In genomic region chr11:13881176-13881680, GRCh38 we compare ENCODE assay signal across 18 cellular contexts.
DNase-seq lines count a peak whose midpoint lies in the region; ATAC-seq, FAIRE-seq and TF ChIP-seq lines count a peak whose summit lies in the region.
"Had no signal": no experiment of that assay in that cellular context is flagged by ENCODE, and none has a peak within 500 bp of the region (broad histone marks: within the 10 kb centered on the region; RNA-seq: fewer than 3 reads in every experiment).

No MANE protein-coding gene starts in this region.

- peak overlapping the region; percentile 13 for H3K27ac ChIP-seq in AG04450 (ENCODE audit: low read depth, low read length)
- no peak overlapping the region for H3K27ac ChIP-seq in K562 (ENCODE audit: extremely low read depth, low read depth, low read length)

- TF ChIP-seq RAD21 in Ishikawa (IDR thresholded peaks at IDR 0.05; ENCODE audit: low read depth): no peak
- TF ChIP-seq RAD21 in K562 (CRISPR knock-in tag; conservative IDR thresholded peaks at IDR 0.05 in 1 of 2, IDR thresholded peaks at IDR 0.05 in 1 of 2): no peak

- TF ChIP-seq EP300 in Ishikawa (IDR thresholded peaks at IDR 0.05; ENCODE audit: borderline replicate concordance) (peak; percentile 46; the same call in 1 of the 2 replicates), K562 (IDR thresholded peaks at IDR 0.05; ENCODE audit: low read length) (no peak)

- no peak overlapping the region for H3K27ac Mint-ChIP-seq in osteocyte (ENCODE audit: unreplicated experiment)

- TF ChIP-seq CTCF in AG04450 (IDR thresholded peaks at IDR 0.05; ENCODE audit: low read depth, low read length) (no peak), K562 (IDR thresholded peaks at IDR 0.05 in 2 of 3, conservative IDR thresholded peaks at IDR 0.05 in 1 of 3; ENCODE audit: insufficient read depth in 2 of 3, low read depth in 1 of 3, low read length in 3 of 3) (no peak), GM20000 (IDR thresholded peaks at IDR 0.05; ENCODE audit: extremely low read depth, missing control alignments) (no peak), osteocyte (IDR thresholded peaks at IDR 0.05) (no peak)

- CTCF ChIA-PET in AG04450 (lab: Charles Lee): no interaction called here
- CTCF ChIA-PET in K562 (lab: Yijun Ruan, JAX; ENCODE audit: low intra/inter-chr PET ratio): no interaction called here

- H3K27me3 Mint-ChIP-seq in osteocyte (ENCODE audit: unreplicated experiment): peaks cover 2% of the 10 kb centered on the region

- peak; percentile 29 for ATAC-seq in K562
- ATAC-seq: GM12878, HepG2 had no signal

- H4K20me1 ChIP-seq in K562 (replicated peaks; ENCODE audit: control insufficient read depth, insufficient read depth, low read length): no peaks in the 10 kb centered on the region

- WGBS in K562 (ENCODE audit: insufficient coverage, low coverage, missing lambda C conversion rate): 27% methylated on average over 7 of the region's 7 CpGs

- no peaks in the 10 kb centered on the region for H3K9me3 Mint-ChIP-seq in osteocyte (ENCODE audit: unreplicated experiment)
- H3K9me3 Mint-ChIP-seq: CD8-positive, alpha-beta memory T cell had no signal

- no peaks in the 10 kb centered on the region for H3K9me1 ChIP-seq in K562 (ENCODE audit: control insufficient read depth, insufficient read depth, low read length)

- H3K9me3 ChIP-seq in AG04450 (ENCODE audit: control insufficient read depth, insufficient read depth, low read length) (no peaks in the 10 kb centered on the region), K562 (replicated peaks; ENCODE audit: control insufficient read depth, insufficient read depth, low read depth, low read length) (no peaks in the 10 kb centered on the region)
- H3K9me3 ChIP-seq: BE2C, HAP-1 had no signal

- POLR2A ChIA-PET in AG04450 (lab: Yijun Ruan, JAX) (no interaction called here), K562 (lab: Yijun Ruan, JAX) (interaction anchor here (2.0 kb wide), 1 partner anchor 12 kb away, joined by 4 read pairs; no protein-coding TSS in a partner anchor)

- no peak for DNase-seq in AG04450 (ENCODE audit: low read depth, low spot score)
- DNase-seq in K562 (ENCODE audit: extremely low read depth in 1 of 4, low spot score in 3 of 4): peak in 1 of 4 experiments; percentile 36
- no peak for DNase-seq in urothelium cell line (ENCODE audit: low spot score)
- no peak for DNase-seq in GM20000 (ENCODE audit: low spot score)
- no peak for DNase-seq in osteocyte (ENCODE audit: extremely low spot score, unreplicated experiment)
- DNase-seq: BE2C; C1 segment of cervical spinal cord; CD4-positive, CD25-positive, alpha-beta regulatory T cell; CD8-positive, alpha-beta memory T cell; COR-L47; DMS 273 treated with DMSO at 0.1 percent for 48 hours; DMS53; DND-41; EL had no signal

- H3K4me1 Mint-ChIP-seq in osteocyte (ENCODE audit: unreplicated experiment): no peaks in the 10 kb centered on the region

- H3K4me3 ChIP-seq in AG04450 (ENCODE audit: low read depth, low read length) (no peak overlapping the region), K562 (no peak overlapping the region)
- H3K4me3 ChIP-seq: GM12878, HAP-1 had no signal

- H3K9ac ChIP-seq in K562 (ENCODE audit: insufficient read depth in 1 of 2, low read depth in 2 of 2, low read length in 2 of 2): peak overlapping the region in 1 of 2 experiments; percentile 28; a peak in 1 of 4 replicates

- peaks cover 19 to 21% of the 10 kb centered on the region in 2 experiments; a peak in 3 of 5 replicates for H3K4me1 ChIP-seq in K562 (replicated peaks in 1 of 2; ENCODE audit: control insufficient read depth in 2 of 2, insufficient read depth in 2 of 2, low read length in 2 of 2)
- H3K4me1 ChIP-seq: BE2C, HAP-1 had no signal

- no peaks in the 10 kb centered on the region for H3K27me3 ChIP-seq in AG04450 (ENCODE audit: control insufficient read depth, insufficient read depth, low read length)
- H3K27me3 ChIP-seq in K562 (ENCODE audit: control insufficient read depth in 2 of 2, insufficient read depth in 2 of 2, low read length in 2 of 2): no peaks in the 10 kb centered on the region
- H3K27me3 ChIP-seq: BE2C had no signal

- intact Hi-C loops in K562 (cut with micrococcal nuclease): no loop called here

- no peaks in the 10 kb centered on the region for H3K79me2 ChIP-seq in K562 (ENCODE audit: control insufficient read depth, insufficient read depth, low read length)

- in situ Hi-C loops in K562 (cut with MboI): no loop called here

- H3K36me3 ChIP-seq in K562 (ENCODE audit: control insufficient read depth, insufficient read depth, low read length): no peaks in the 10 kb centered on the region
- H3K36me3 ChIP-seq: BE2C, HAP-1 had no signal

- FAIRE-seq in K562 (lab: Jason Lieb, UNC) (no peak), urothelium cell line (lab: Jason Lieb, UNC) (peak; percentile 30)
- FAIRE-seq: GM12878, HepG2 had no signal

- H3K4me2 ChIP-seq in K562 (ENCODE audit: insufficient read depth, low read length): no peak overlapping the region

- no TSS peak for BruUV-seq in K562 (replicated peaks; lab: Mats Ljungman, UMichigan)

- H3K4me3 Mint-ChIP-seq in osteocyte (ENCODE audit: unreplicated experiment): no peak overlapping the region
- H3K4me3 Mint-ChIP-seq: CD8-positive, alpha-beta memory T cell had no signal

- TF ChIP-seq POLR2A in K562 (conservative IDR thresholded peaks at IDR 0.05): no peak

- H3K36me3 Mint-ChIP-seq in osteocyte (ENCODE audit: unreplicated experiment): no peaks in the 10 kb centered on the region
- H3K36me3 Mint-ChIP-seq: CD4-positive, CD25-positive, alpha-beta regulatory T cell; CD8-positive, alpha-beta memory T cell had no signal

- 0 out of 2 replicates have a peak overlapping the region, but pooled peaks have one; percentile 30 for H2AFZ ChIP-seq in K562 (ENCODE audit: low read depth, low read length)

TF ChIP-seq in Ishikawa, 13 proteins besides CTCF, POLR2A, EP300 and RAD21:
- TF ChIP-seq ZBTB7A (IDR thresholded peaks at IDR 0.05; ENCODE audit: low read depth) (peak; percentile 48; the same call in 1 of the 2 replicates), TCF12 (IDR thresholded peaks at IDR 0.05; ENCODE audit: low read depth) (peak; percentile 37; the same call in 1 of the 2 replicates), TEAD4 (IDR thresholded peaks at IDR 0.05) (0 out of 2 replicates have a peak, but pooled peaks have one; percentile 16), MAX (IDR thresholded peaks at IDR 0.05) (no peak), USF1 (IDR thresholded peaks at IDR 0.05) (no peak), NFIC (IDR thresholded peaks at IDR 0.05) (0 out of 2 replicates have a peak, but pooled peaks have one; percentile 17)

TF ChIP-seq in K562, 482 proteins besides CTCF, POLR2A, EP300 and RAD21:
- TF ChIP-seq MEIS2 (IDR thresholded peaks at IDR 0.05; ENCODE audit: partially characterized antibody) (no peak), CBFA2T2 (conservative IDR thresholded peaks at IDR 0.05) (0 out of 2 replicates have a peak, but pooled peaks have one; percentile 15), CBFA2T3 (IDR thresholded peaks at IDR 0.05) (peak; percentile 46), DMBX1 (CRISPR knock-in tag; IDR thresholded peaks at IDR 0.05; ENCODE audit: borderline replicate concordance) (no peak), ELF2 (CRISPR knock-in tag; IDR thresholded peaks at IDR 0.05) (no peak), TAF1 (IDR thresholded peaks at IDR 0.05; ENCODE audit: control insufficient read depth, extremely low read depth, insufficient read depth, low read length, severe bottlenecking) (no peak), KHSRP (IDR thresholded peaks at IDR 0.05) (no peak), CLOCK (CRISPR knock-in tag; IDR thresholded peaks at IDR 0.05; ENCODE audit: borderline replicate concordance) (no peak)
